Comparison of ENCODE assay signal across 8 cellular contexts in genomic region chr3:197949767-197950660, GRCh38. TPM values are rescaled to one million over a fixed set of nuclear protein-coding genes. Genes with fewer than 3 reads are reported as not detected.
DNase-seq lines count a peak whose midpoint lies in the region; ATAC-seq lines count a peak whose summit lies in the region.

TSS of gene RPL35A (plus strand) at chr3:197950190. CDS start at chr3:197950968, 778 bp downstream.

- H3K9me3 ChIP-seq in CD8-positive, alpha-beta memory T cell (ENCODE audit: low read length) = no peaks in the 10 kb centered on the region
- H3K9me3 ChIP-seq in effector memory CD4-positive, alpha-beta T cell (ENCODE audit: control insufficient read depth, low read length) = no peaks in the 10 kb centered on the region

- H3K4me3 Mint-ChIP-seq in CD8-positive, alpha-beta memory T cell = peak within 1 kb of the TSS; percentile 91 to 99 (median 96)

- H3K27me3 Mint-ChIP-seq in CD8-positive, alpha-beta memory T cell = no peaks in the 10 kb centered on the region

- peak; percentile 40 for ATAC-seq in GM19468 (IDR thresholded peaks at IDR 0.05; ENCODE audit: extremely low read depth, unreplicated experiment)

- peak within 1 kb of the TSS; percentile 96 to 100 (median 100) for H3K27ac Mint-ChIP-seq in CD8-positive, alpha-beta memory T cell

- no peaks in the 10 kb centered on the region for H3K27me3 ChIP-seq in CD8-positive, alpha-beta memory T cell (ENCODE audit: insufficient read depth, low read length, poor library complexity, severe bottlenecking)
- no peaks in the 10 kb centered on the region for H3K27me3 ChIP-seq in effector memory CD4-positive, alpha-beta T cell (replicated peaks; ENCODE audit: control insufficient read depth, insufficient read depth, low read length, poor library complexity, severe bottlenecking)

- CTCF ChIA-PET in CD8-positive, alpha-beta memory T cell (lab: Charles Lee) = interaction anchor here (0.6 to 1.0 kb wide), 2 partner anchors 12 to 131 kb away, joined by 3 to 4 read pairs; no protein-coding TSS in a partner anchor

- DNase-seq in CD8-positive, alpha-beta memory T cell = peak; percentile 73 to 93 (median 91)
- DNase-seq in HS-5 (ENCODE audit: low read depth) (peak; percentile 98), lung microvascular endothelial cell (ENCODE audit: low read depth in 2 of 2) (peak; percentile 93 to 95)
- DNase-seq in NK-92 treated with Interleukin-12 subunit alpha and Interleukin-12 subunit beta, amount 100 ng/mL, for 24 hours (lab: John Stamatoyannopoulos, UW) = peak; percentile 76
- peak; percentile 94 for DNase-seq in activated CD8-positive, alpha-beta memory T cell treated with anti-CD3 and anti-CD28 coated beads for 24 hours
- peak; percentile 72 to 77 (median 73) for DNase-seq in effector memory CD4-positive, alpha-beta T cell
- DNase-seq in stimulated activated CD4-positive, alpha-beta T cell treated with anti-CD3 and anti-CD28 coated beads, TNF-alpha, amount 100 ng/mL, for 48 hours (ENCODE audit: low read depth in 3 of 3) = peak; percentile 70 to 75 (median 73)

- peak within 1 kb of the TSS; percentile 87 for H3K27ac ChIP-seq in CD8-positive, alpha-beta memory T cell (ENCODE audit: low read depth, low read length)
- H3K27ac ChIP-seq in effector memory CD4-positive, alpha-beta T cell (ENCODE audit: insufficient read depth, low read length, poor library complexity, severe bottlenecking) = peak within 1 kb of the TSS; percentile 93

- H3K4me1 Mint-ChIP-seq in CD8-positive, alpha-beta memory T cell = peaks cover 37 to 52% (median 48%) of the 10 kb centered on the region in 3 donors

- H3K36me3 ChIP-seq in CD8-positive, alpha-beta memory T cell (ENCODE audit: insufficient read depth, low read length) = peaks cover 43% of the 10 kb centered on the region
- H3K36me3 ChIP-seq in effector memory CD4-positive, alpha-beta T cell (ENCODE audit: control insufficient read depth, insufficient read depth, low read length) = peaks cover 29% of the 10 kb centered on the region

- no peaks in the 10 kb centered on the region for H3K9me3 Mint-ChIP-seq in CD8-positive, alpha-beta memory T cell

- H3K4me1 ChIP-seq in CD8-positive, alpha-beta memory T cell (ENCODE audit: insufficient read depth, low read length) = peaks cover 38% of the 10 kb centered on the region
- H3K4me1 ChIP-seq in effector memory CD4-positive, alpha-beta T cell (ENCODE audit: control insufficient read depth, insufficient read depth, low read length, poor library complexity, severe bottlenecking) = peaks cover 12% of the 10 kb centered on the region

- POLR2A ChIA-PET in CD8-positive, alpha-beta memory T cell (lab: Charles Lee) = interaction anchor here (1.0 to 2.5 kb wide), 3 partner anchors 9 to 11 kb away, joined by 3 to 13 read pairs (median 6); partner anchors contain the start of gene LMLN

- H3K4me3 ChIP-seq in CD8-positive, alpha-beta memory T cell (ENCODE audit: low read length) = peak within 1 kb of the TSS; percentile 100
- H3K4me3 ChIP-seq in effector memory CD4-positive, alpha-beta T cell (ENCODE audit: insufficient read depth, low read depth, low read length, poor library complexity, severe bottlenecking) = peak within 1 kb of the TSS; percentile 70

- peaks cover 0 to 48% (median 18%) of the 10 kb centered on the region in 3 donors for H3K36me3 Mint-ChIP-seq in CD8-positive, alpha-beta memory T cell

RNA-seq across cellular contexts. Expression of gene RPL35A, which starts in this region (rescaled TPM):
- 1,000 to 10,000 TPM; 1,301 to 1,320 TPM for total RNA-seq in CD8-positive, alpha-beta memory T cell
- 1,628 TPM for polyA plus RNA-seq in CD8-positive, alpha-beta memory T cell
- total RNA-seq in lung microvascular endothelial cell = 598 and 845 TPM in 2 replicates

Comparison
In these comparisons a context has a peak if more than half of its experiments do, and no peak if none do; other contexts are left out.
1. Peak in every context shown above with its lines: DNase-seq, ATAC-seq, H3K4me3 ChIP-seq and H3K27ac ChIP-seq.